In the genomic region with DNA sequence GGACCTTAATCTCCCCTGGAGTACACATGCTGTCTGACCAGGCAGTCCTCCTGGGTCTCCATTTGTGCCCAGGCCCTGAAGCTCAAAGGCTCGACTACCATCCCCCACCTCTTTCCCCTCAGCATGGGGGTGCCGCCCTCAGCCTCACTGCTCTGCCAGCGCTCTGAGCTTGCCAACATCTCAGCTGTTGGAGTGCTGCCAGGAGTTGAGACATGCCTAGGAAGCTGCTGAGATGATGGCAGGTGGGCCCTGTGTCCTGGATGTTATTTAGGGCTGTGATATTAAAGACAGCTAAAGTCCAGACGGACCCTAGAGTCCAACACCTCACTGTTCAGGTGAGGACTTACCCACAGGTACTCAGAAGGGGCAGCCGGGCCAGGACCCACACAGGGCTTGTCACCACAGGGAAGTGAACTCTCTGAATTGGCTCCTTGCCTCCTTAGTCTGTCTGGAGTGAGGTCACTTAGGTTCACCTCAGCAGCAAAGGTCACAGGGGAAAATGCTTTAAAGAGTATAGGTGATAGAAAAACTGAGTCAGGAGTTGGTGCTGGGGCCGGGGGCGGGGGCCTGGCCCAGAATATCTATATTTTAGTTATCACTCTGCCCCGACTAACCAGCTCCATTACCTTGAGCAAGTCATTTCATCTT, we compare ENCODE assay signal across 13 cellular contexts. TPM values are rescaled to one million over a fixed set of nuclear protein-coding genes. Genes with fewer than 3 reads are reported as not detected.
DNase-seq lines count a peak whose midpoint lies in the region; ATAC-seq and TF ChIP-seq lines count a peak whose summit lies in the region.
"Had no signal": no experiment of that assay in that cellular context is flagged by ENCODE, and none has a peak within 500 bp of the region (broad histone marks: within the 10 kb centered on the region; RNA-seq: fewer than 3 reads in every experiment).

No MANE protein-coding gene starts in this region.

- no peaks in the 10 kb centered on the region for H3K36me3 ChIP-seq in thoracic aorta
- H3K36me3 ChIP-seq in sigmoid colon = no peaks in the 10 kb centered on the region
- H3K36me3 ChIP-seq: gastroesophageal sphincter had no signal

- no peaks in the 10 kb centered on the region for H3K9me3 Mint-ChIP-seq in activated naive CD4-positive, alpha-beta T cell treated with anti-CD3 and anti-CD28 coated beads, Interleukin-2, amount 50 U/mL, for 72 hours
- no peaks in the 10 kb centered on the region for H3K9me3 Mint-ChIP-seq in activated CD8-positive, alpha-beta memory T cell treated with anti-CD3 and anti-CD28 coated beads, Interleukin-2, amount 10 ng/mL, durations not matched to agents 7 days and 5 days (ENCODE audit: low read depth)
- H3K9me3 Mint-ChIP-seq: nephron had no signal

- TF ChIP-seq CTCF in dorsolateral prefrontal cortex (IDR thresholded peaks at IDR 0.05 in 54 of 56, conservative IDR thresholded peaks at IDR 0.05 in 2 of 56; ENCODE audit: low read depth in 1 of 56, partially characterized antibody in 56 of 56) = no peak
- TF ChIP-seq CTCF in thoracic aorta (IDR thresholded peaks at IDR 0.05) = no peak
- TF ChIP-seq CTCF in sigmoid colon (IDR thresholded peaks at IDR 0.05) = no peak

- no peak for TF ChIP-seq EP300 in sigmoid colon (IDR thresholded peaks at IDR 0.05)

- H3K9me3 ChIP-seq in thoracic aorta (no peaks in the 10 kb centered on the region), sigmoid colon (no peaks in the 10 kb centered on the region)
- H3K9me3 ChIP-seq: gastroesophageal sphincter had no signal

- H3K4me3 ChIP-seq in dorsolateral prefrontal cortex (no peak overlapping the region), thoracic aorta (no peak overlapping the region), sigmoid colon (no peak overlapping the region)
- H3K4me3 ChIP-seq: gastroesophageal sphincter had no signal

- no peaks in the 10 kb centered on the region for H3K4me1 Mint-ChIP-seq in activated CD8-positive, alpha-beta memory T cell treated with anti-CD3 and anti-CD28 coated beads, Interleukin-2, amount 10 ng/mL, durations not matched to agents 7 days and 5 days

- CTCF ChIA-PET in activated CD8-positive, alpha-beta memory T cell treated with anti-CD3 and anti-CD28 coated beads, Interleukin-2, amount 10 ng/mL, durations not matched to agents 7 days and 5 days (lab: Charles Lee) = interaction anchor here (0.6 to 2.1 kb wide), 3 partner anchors 12 to 306 kb away, joined by 3 to 6 read pairs (median 4); no protein-coding TSS in a partner anchor

- H3K27me3 Mint-ChIP-seq in activated CD8-positive, alpha-beta memory T cell treated with anti-CD3 and anti-CD28 coated beads, Interleukin-2, amount 10 ng/mL, durations not matched to agents 7 days and 5 days = peaks cover 25% of the 10 kb centered on the region

- intact Hi-C loops in dorsolateral prefrontal cortex (cut with DNase I) (no loop called here), sigmoid colon (cut with DNase I) (no loop called here)

- no peak overlapping the region for H3K4me3 Mint-ChIP-seq in activated CD8-positive, alpha-beta memory T cell treated with anti-CD3 and anti-CD28 coated beads, Interleukin-2, amount 10 ng/mL, durations not matched to agents 7 days and 5 days
- H3K4me3 Mint-ChIP-seq: nephron had no signal

- H3K4me1 ChIP-seq in thoracic aorta (ENCODE audit: control insufficient read depth in 1 of 2, low read depth in 2 of 2) = peaks cover 20 to 51% of the 10 kb centered on the region in 2 donors
- H3K4me1 ChIP-seq in sigmoid colon = peaks cover 0 to 29% (median 23%) of the 10 kb centered on the region in 4 donors

- 46 to 65% methylated on average over 8 of the region's 8 CpGs for WGBS in sigmoid colon, 2 donors

- no peak for DNase-seq in activated naive CD4-positive, alpha-beta T cell treated with anti-CD3 and anti-CD28 coated beads, Interleukin-2, amount 50 U/mL, for 72 hours (ENCODE audit: low spot score in 2 of 2)
- DNase-seq in activated naive CD4-positive, alpha-beta T cell treated with Interleukin-2 at 50 U/mL for 16 hours = no peak
- DNase-seq in NCI-H2171 (lab: John Stamatoyannopoulos, UW) = peak; percentile 68
- peak in 5 of 10 donors; percentile 52 to 71 (median 60) for DNase-seq in dorsolateral prefrontal cortex
- DNase-seq in thoracic aorta (ENCODE audit: low spot score) = no peak
- DNase-seq in stimulated activated naive CD4-positive, alpha-beta T cell (lab: John Stamatoyannopoulos, UW) = no peak
- DNase-seq in sigmoid colon = no peak
- DNase-seq in activated CD8-positive, alpha-beta memory T cell treated with anti-CD3 and anti-CD28 coated beads, Interleukin-2, amount 10 ng/mL, durations not matched to agents 7 days and 5 days = no peak
- DNase-seq: effector CD4-positive, alpha-beta T cell; MV-4-11 had no signal

- peak; percentile 75 to 88 for ATAC-seq in activated naive CD4-positive, alpha-beta T cell treated with anti-CD3 and anti-CD28 coated beads, Interleukin-2, amount 50 U/mL, for 72 hours
- ATAC-seq in thoracic aorta (ENCODE audit: insufficient number of reproducible peaks, low FRiP score, low read depth) = no peak
- ATAC-seq in activated CD8-positive, alpha-beta memory T cell treated with anti-CD3 and anti-CD28 coated beads, Interleukin-2, amount 10 ng/mL, durations not matched to agents 7 days and 5 days = no peak
- ATAC-seq: gastroesophageal sphincter had no signal

- H3K36me3 Mint-ChIP-seq in activated naive CD4-positive, alpha-beta T cell treated with anti-CD3 and anti-CD28 coated beads, Interleukin-2, amount 50 U/mL, for 72 hours = no peaks in the 10 kb centered on the region
- no peaks in the 10 kb centered on the region for H3K36me3 Mint-ChIP-seq in activated CD8-positive, alpha-beta memory T cell treated with anti-CD3 and anti-CD28 coated beads, Interleukin-2, amount 10 ng/mL, durations not matched to agents 7 days and 5 days

- H3K27ac Mint-ChIP-seq in activated naive CD4-positive, alpha-beta T cell treated with anti-CD3 and anti-CD28 coated beads, Interleukin-2, amount 50 U/mL, for 72 hours = no peak overlapping the region
- no peak overlapping the region for H3K27ac Mint-ChIP-seq in activated CD8-positive, alpha-beta memory T cell treated with anti-CD3 and anti-CD28 coated beads, Interleukin-2, amount 10 ng/mL, durations not matched to agents 7 days and 5 days
- H3K27ac Mint-ChIP-seq: nephron had no signal

- TF ChIP-seq POLR2A in sigmoid colon (IDR thresholded peaks at IDR 0.05) = no peak

- H3K27me3 ChIP-seq in dorsolateral prefrontal cortex (peaks cover 0 to 3% (median 0%) of the 10 kb centered on the region in 45 donors), thoracic aorta (replicated peaks; ENCODE audit: insufficient read depth) (no peaks in the 10 kb centered on the region), sigmoid colon (no peaks in the 10 kb centered on the region)
- H3K27me3 ChIP-seq: gastroesophageal sphincter had no signal

- H3K27ac ChIP-seq in dorsolateral prefrontal cortex = peak overlapping the region in 32 of 59 donors; percentile 3 to 86 (median 48)
- peak overlapping the region; percentile 73 to 94 for H3K27ac ChIP-seq in thoracic aorta
- H3K27ac ChIP-seq in sigmoid colon = no peak overlapping the region
- H3K27ac ChIP-seq: HL-60 had no signal

RNA-seq across cellular contexts. Expression of a gene that starts 19.7 kb away (rescaled TPM):
- total RNA-seq in activated naive CD4-positive, alpha-beta T cell treated with anti-CD3 and anti-CD28 coated beads, Interleukin-2, amount 50 U/mL, for 72 hours = 10 to 100 TPM in 1 of 2 donors, 1 to 10 TPM in 1; 8.6 to 27.1 TPM
- total RNA-seq in dorsolateral prefrontal cortex (10 to 100 TPM; 16.2 to 73.4 (median 46.6) TPM), thoracic aorta (10 to 100 TPM; 12.7 to 17.6 TPM), sigmoid colon (1 to 10 TPM; 1.8 to 6.4 (median 3.2) TPM)
- 1 to 10 TPM in 1 of 3 donors, under 1 TPM in 2; 0.60 to 3.6 (median 0.69) TPM for polyA plus RNA-seq in sigmoid colon
- 1 to 10 TPM; 4.8 to 9.6 TPM for total RNA-seq in activated CD8-positive, alpha-beta memory T cell treated with anti-CD3 and anti-CD28 coated beads, Interleukin-2, amount 10 ng/mL, durations not matched to agents 7 days and 5 days

RNA-seq across cellular contexts. Expression of a gene that starts 40.1 kb away (rescaled TPM):
- total RNA-seq in activated naive CD4-positive, alpha-beta T cell treated with anti-CD3 and anti-CD28 coated beads, Interleukin-2, amount 50 U/mL, for 72 hours = under 1 TPM in 1 of 2 donors, not detected in 1; 0.04 TPM
- total RNA-seq in dorsolateral prefrontal cortex = 100 to 1,000 TPM in 89 of 120 experiments, 10 to 100 TPM in 31; 37.5 to 182 (median 122) TPM
- total RNA-seq in thoracic aorta = under 1 TPM; 0.14 TPM
- total RNA-seq in sigmoid colon = under 1 TPM in 3 of 4 donors, not detected in 1; 0.36 to 0.83 (median 0.41) TPM
- polyA plus RNA-seq in sigmoid colon = under 1 TPM in 2 of 3 donors, not detected in 1; under 0.01 to 0.20 TPM
- total RNA-seq in activated CD8-positive, alpha-beta memory T cell treated with anti-CD3 and anti-CD28 coated beads, Interleukin-2, amount 10 ng/mL, durations not matched to agents 7 days and 5 days = not detected

Comparison
In these comparisons a context has a peak if more than half of its experiments do, and no peak if none do; other contexts are left out.
1. ATAC-seq: peak in activated naive CD4-positive, alpha-beta T cell treated with anti-CD3 and anti-CD28 coated beads, Interleukin-2, amount 50 U/mL, for 72 hours (2 of 2); none in thoracic aorta (single experiment) and activated CD8-positive, alpha-beta memory T cell treated with anti-CD3 and anti-CD28 coated beads, Interleukin-2, amount 10 ng/mL, durations not matched to agents 7 days and 5 days (single experiment).
2. H3K27ac ChIP-seq: peak in dorsolateral prefrontal cortex (32 of 59) and thoracic aorta (2 of 2); none in sigmoid colon (0 of 4).
3. RNA of a gene that starts 40.1 kb away (total RNA-seq): 37.5 to 182 TPM in dorsolateral prefrontal cortex; 0.36 to 0.83 TPM in sigmoid colon, 0.14 TPM in thoracic aorta, 0.04 TPM in activated naive CD4-positive, alpha-beta T cell treated with anti-CD3 and anti-CD28 coated beads, Interleukin-2, amount 50 U/mL, for 72 hours and not detected in activated CD8-positive, alpha-beta memory T cell treated with anti-CD3 and anti-CD28 coated beads, Interleukin-2, amount 10 ng/mL, durations not matched to agents 7 days and 5 days; every median in the first group is over 10 times any median in the second.